Comparison of ENCODE assay signal across 30 cellular contexts in the genomic region with DNA sequence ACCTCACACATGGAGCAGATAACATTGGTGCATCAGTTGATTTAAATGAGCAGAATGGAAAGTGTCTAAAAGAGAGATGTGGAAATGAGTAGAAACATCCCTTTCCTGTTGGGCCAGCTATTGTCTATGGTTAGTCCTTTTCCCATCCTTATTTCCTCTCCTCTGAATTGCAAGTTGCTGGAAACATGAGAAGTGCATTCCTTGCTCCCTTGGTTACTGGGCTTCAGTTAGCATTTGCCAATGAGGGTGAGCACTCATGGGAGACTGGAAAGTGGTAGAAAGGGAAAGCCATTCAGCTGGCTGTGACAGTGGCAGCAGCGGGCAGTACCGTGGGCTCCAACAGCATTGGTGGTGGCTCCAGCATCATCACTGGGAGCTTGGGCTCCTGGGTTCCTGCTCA.
"Had no signal": no experiment of that assay in that cellular context is flagged by ENCODE, and none has a peak within 500 bp of the region (broad histone marks: within the 10 kb centered on the region; RNA-seq: fewer than 3 reads in every experiment).

No MANE protein-coding gene starts in this region.

- H3K9me3 ChIP-seq: left lung, lower lobe of right lung, neutrophil, ovary, right atrium auricular region, right lobe of liver, stomach, suprapubic skin, thoracic aorta, tibial artery, uterus had no signal

- H3K27me3 Mint-ChIP-seq: type B pancreatic cell had no signal

- H3K4me3 Mint-ChIP-seq: mesothelial cell of epicardium; naive thymus-derived CD4-positive, alpha-beta T cell; natural killer cell treated with Interleukin-12 subunit alpha and Interleukin-12 subunit beta and Interleukin-15 and Interleukin-18, amount 100 ng/mL, for 72 hours; neural crest cell; stimulated activated naive B cell treated with anti-CD40 and anti-IgM and Interleukin-4, amounts not matched to agents 10 μg/mL and 1 μg/mL and 100 μg/mL, for 72 hours; type B pancreatic cell had no signal

- H3K27me3 ChIP-seq: left lung, neutrophil, ovary, right atrium auricular region, right lobe of liver, stomach, suprapubic skin, tibial artery, uterus had no signal

- H3K27ac ChIP-seq: left lung, lower lobe of right lung, neutrophil, ovary, right atrium auricular region, right lobe of liver, skin epidermis, stomach, suprapubic skin, thoracic aorta, tibial artery, uterus had no signal

- H3K4me1 Mint-ChIP-seq: naive thymus-derived CD4-positive, alpha-beta T cell; stimulated activated naive B cell treated with anti-CD40 and anti-IgM and Interleukin-4, amounts not matched to agents 10 μg/mL and 1 μg/mL and 100 μg/mL, for 72 hours had no signal

- H3K9me3 Mint-ChIP-seq: natural killer cell treated with Interleukin-12 subunit alpha and Interleukin-12 subunit beta and Interleukin-15 and Interleukin-18, amount 100 ng/mL, for 72 hours; stimulated activated naive B cell treated with anti-CD40 and anti-IgM and Interleukin-4, amounts not matched to agents 10 μg/mL and 1 μg/mL and 100 μg/mL, for 72 hours had no signal

- FAIRE-seq: keratinocyte had no signal

- DNase-seq: hippocampal formation; kidney glomerular epithelial cell; left cardiac atrium; left lung; lower lobe of right lung; mammary epithelial cell; mesenchymal stem cell; naive thymus-derived CD4-positive, alpha-beta T cell; ovary; right lobe of liver; stimulated activated CD4-positive, alpha-beta T cell treated with anti-CD3 and anti-CD28 coated beads, Interleukin-12 subunit alpha, Interleukin-12 subunit beta, amount 100 ng/mL, for 4 hours; stimulated activated CD4-positive, alpha-beta T cell treated with anti-CD3 and anti-CD28 coated beads, Interleukin-15, amount 100 ng/mL, for 24 hours; stimulated activated CD4-positive, alpha-beta T cell treated with anti-CD3 and anti-CD28 coated beads, Interleukin-2, amount 100 ng/mL, for 24 hours; stimulated activated CD4-positive, alpha-beta T cell treated with anti-CD3 and anti-CD28 coated beads, Interleukin-4, amount 100 ng/mL, for 1 hour; stimulated activated naive B cell treated with anti-CD40 and anti-IgM and Interleukin-4, amounts not matched to agents 10 μg/mL and 1 μg/mL and 100 μg/mL, for 72 hours; stimulated activated naive CD8-positive, alpha-beta T cell treated with anti-CD3 and anti-CD28 coated beads, Interleukin-15, Interleukin-2, amounts not matched to agents 100 U/mL and 50 U/mL, for 24 hours; stomach; tibial artery; uterus had no signal

- H3K4me1 ChIP-seq: left lung, lower lobe of right lung, right atrium auricular region, right lobe of liver, stomach, suprapubic skin, tibial artery, uterus had no signal

- H3K36me3 ChIP-seq: left lung, lower lobe of right lung, neutrophil, ovary, right atrium auricular region, right lobe of liver, stomach, suprapubic skin, thoracic aorta, tibial artery, uterus had no signal

- H3K36me3 Mint-ChIP-seq: mesothelial cell of epicardium; naive thymus-derived CD4-positive, alpha-beta T cell; natural killer cell treated with Interleukin-12 subunit alpha and Interleukin-12 subunit beta and Interleukin-15 and Interleukin-18, amount 100 ng/mL, for 72 hours; stimulated activated naive B cell treated with anti-CD40 and anti-IgM and Interleukin-4, amounts not matched to agents 10 μg/mL and 1 μg/mL and 100 μg/mL, for 72 hours; type B pancreatic cell had no signal

- H3K27ac Mint-ChIP-seq: mesothelial cell of epicardium; naive thymus-derived CD4-positive, alpha-beta T cell; natural killer cell treated with Interleukin-12 subunit alpha and Interleukin-12 subunit beta and Interleukin-15 and Interleukin-18, amount 100 ng/mL, for 72 hours; progenitor cell of endocrine pancreas; stimulated activated naive B cell treated with anti-CD40 and anti-IgM and Interleukin-4, amounts not matched to agents 10 μg/mL and 1 μg/mL and 100 μg/mL, for 72 hours; type B pancreatic cell had no signal

- ATAC-seq: left cardiac atrium; left lung; lower lobe of right lung; naive thymus-derived CD4-positive, alpha-beta T cell; natural killer cell treated with Interleukin-12 subunit alpha and Interleukin-12 subunit beta and Interleukin-15 and Interleukin-18, amount 100 ng/mL, for 72 hours; right lobe of liver; stimulated activated naive CD8-positive, alpha-beta T cell treated with anti-CD3 and anti-CD28 coated beads, Interleukin-15, Interleukin-2, amounts not matched to agents 100 U/mL and 50 U/mL, for 24 hours had no signal

- H3K4me3 ChIP-seq: left lung, lower lobe of right lung, ovary, right atrium auricular region, right lobe of liver, skin epidermis, stomach, suprapubic skin, thoracic aorta, tibial artery, uterus had no signal
